ENCODE assay signal across 7 cellular contexts in the genomic region with DNA sequence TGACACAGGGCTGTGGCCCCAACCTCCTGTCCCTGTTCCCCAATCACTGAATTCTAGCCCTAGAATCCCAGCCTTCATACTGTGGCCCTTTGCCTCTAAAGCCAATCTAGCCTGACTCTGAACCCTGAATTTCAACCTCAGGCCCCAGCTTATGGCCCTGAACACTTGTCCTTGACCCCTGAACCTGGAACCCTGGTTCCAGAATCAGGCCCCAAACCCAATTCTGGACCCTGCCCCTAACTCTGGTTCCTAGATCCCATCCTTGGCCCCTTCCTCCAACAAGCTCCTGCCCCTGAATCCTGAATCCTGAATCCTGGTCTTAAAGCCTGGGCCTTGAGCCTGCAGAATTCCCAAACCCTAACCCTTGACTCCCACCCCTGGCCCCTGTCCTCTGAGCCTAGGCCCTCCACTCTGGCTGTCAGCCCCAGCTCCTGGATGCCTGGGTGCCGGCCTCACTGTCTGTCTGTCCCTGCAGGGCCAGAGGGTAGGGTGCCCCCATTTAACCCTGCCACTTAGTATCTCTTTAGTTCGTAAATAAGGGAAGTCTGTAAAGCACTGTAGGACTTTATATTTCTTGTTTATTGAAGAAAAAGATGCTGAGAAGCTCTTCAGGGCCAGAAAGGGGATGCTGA. TPM values are rescaled to one million over a fixed set of nuclear protein-coding genes. Genes with fewer than 3 reads are reported as not detected.
DNase-seq lines count a peak whose midpoint lies in the region; ATAC-seq and TF ChIP-seq lines count a peak whose summit lies in the region.

No MANE protein-coding gene starts in this region.

- no peak for ATAC-seq in activated naive CD4-positive, alpha-beta T cell treated with anti-CD3 and anti-CD28 coated beads, Interleukin-2, amount 50 U/mL, for 72 hours
- no peak for ATAC-seq in foreskin keratinocyte

- H3K36me3 Mint-ChIP-seq in activated naive CD4-positive, alpha-beta T cell treated with anti-CD3 and anti-CD28 coated beads, Interleukin-2, amount 50 U/mL, for 72 hours = peaks cover 5 to 8% of the 10 kb centered on the region in 2 donors

- H3K4me1 ChIP-seq in iPS-20b (ENCODE audit: insufficient read depth, low read length) (peaks cover 37% of the 10 kb centered on the region), stomach smooth muscle (ENCODE audit: control insufficient read depth, insufficient read depth, low read length) (peaks cover 56% of the 10 kb centered on the region), foreskin keratinocyte (peaks cover 8% of the 10 kb centered on the region)

- no peak overlapping the region for H3K9ac ChIP-seq in iPS-20b (ENCODE audit: low read depth, low read length)
- H3K9ac ChIP-seq in stomach smooth muscle (ENCODE audit: low read length in 2 of 2) = peak overlapping the region; percentile 70 to 87

- H3K36me3 ChIP-seq in iPS-20b (ENCODE audit: insufficient read depth, low read depth, low read length) (no peaks in the 10 kb centered on the region), stomach smooth muscle (ENCODE audit: control insufficient read depth in 2 of 2, insufficient read depth in 2 of 2, low read length in 2 of 2) (peaks cover 0 to 2% of the 10 kb centered on the region in 2 donors)

- no peaks in the 10 kb centered on the region for H3K27me3 ChIP-seq in HL-60 (ENCODE audit: insufficient read depth, poor library complexity, severe bottlenecking)
- H3K27me3 ChIP-seq in iPS-20b (ENCODE audit: insufficient read depth, low read length) = peaks cover 35% of the 10 kb centered on the region
- no peaks in the 10 kb centered on the region for H3K27me3 ChIP-seq in stomach smooth muscle (ENCODE audit: control insufficient read depth in 1 of 2, insufficient read depth in 2 of 2, low read length in 2 of 2)
- no peaks in the 10 kb centered on the region for H3K27me3 ChIP-seq in foreskin keratinocyte

- H3K4me3 ChIP-seq in HL-60 (replicated peaks; ENCODE audit: insufficient read depth, low read length) = peak overlapping the region; percentile 63
- peak overlapping the region; percentile 81 for H3K4me3 ChIP-seq in iPS-20b (ENCODE audit: low read length)
- peak overlapping the region; percentile 73 to 88 for H3K4me3 ChIP-seq in stomach smooth muscle (ENCODE audit: low read length in 2 of 2)

- H3K9me3 Mint-ChIP-seq in activated naive CD4-positive, alpha-beta T cell treated with anti-CD3 and anti-CD28 coated beads, Interleukin-2, amount 50 U/mL, for 72 hours = no peaks in the 10 kb centered on the region

- H3K9me3 ChIP-seq in iPS-20b (ENCODE audit: insufficient read depth, low read depth, low read length) (no peaks in the 10 kb centered on the region), stomach smooth muscle (ENCODE audit: control insufficient read depth in 2 of 2, low read length in 2 of 2) (no peaks in the 10 kb centered on the region)

- DNase-seq in HL-60 (ENCODE audit: low read depth in 1 of 2, low spot score in 1 of 2) (no peak), foreskin keratinocyte (no peak), kidney glomerular epithelial cell (lab: John Stamatoyannopoulos, UW) (no peak), islet precursor cell (no peak)
- DNase-seq in activated naive CD4-positive, alpha-beta T cell treated with anti-CD3 and anti-CD28 coated beads, Interleukin-2, amount 50 U/mL, for 72 hours (ENCODE audit: low spot score in 2 of 2) = no peak

- H3K27ac ChIP-seq in HL-60 (replicated peaks) (peak overlapping the region; percentile 60), iPS-20b (ENCODE audit: low read length) (no peak overlapping the region), stomach smooth muscle (ENCODE audit: low read length) (peak overlapping the region; percentile 86), foreskin keratinocyte (no peak overlapping the region)

- peak overlapping the region; percentile 91 to 96 for H3K27ac Mint-ChIP-seq in activated naive CD4-positive, alpha-beta T cell treated with anti-CD3 and anti-CD28 coated beads, Interleukin-2, amount 50 U/mL, for 72 hours

- TF ChIP-seq CTCF in HL-60 (IDR thresholded peaks at IDR 0.05; ENCODE audit: insufficient read depth, low read length) = no peak
- TF ChIP-seq CTCF in foreskin keratinocyte (conservative IDR thresholded peaks at IDR 0.05) = no peak

RNA-seq across cellular contexts. Expression of a gene that starts 1.3 kb away (rescaled TPM):
- 10 to 100 TPM; 10.5 to 14.0 TPM for total RNA-seq in activated naive CD4-positive, alpha-beta T cell treated with anti-CD3 and anti-CD28 coated beads, Interleukin-2, amount 50 U/mL, for 72 hours
- total RNA-seq in foreskin keratinocyte = 16.2 and 16.7 TPM in 2 replicates
- polyA plus RNA-seq in foreskin keratinocyte = 8.8 and 10.6 TPM in 2 replicates

Comparison
In these comparisons a context has a peak if more than half of its experiments do, and no peak if none do; other contexts are left out.
1. H3K27ac ChIP-seq: peak in HL-60 (single experiment) and stomach smooth muscle (single experiment); none in iPS-20b (single experiment) and foreskin keratinocyte (single experiment).
2. Peak in every context shown above with its lines, with median percentiles within 50 percentile points of each other: H3K4me3 ChIP-seq.